1 cellular context compared by ENCODE assay signal in genomic region chr6:90896165-90896549, GRCh38.
TF ChIP-seq lines count a peak whose summit lies in the region.

No MANE protein-coding gene starts in this region.

TF ChIP-seq in WTC11, 78 proteins besides CTCF, POLR2A, EP300 and RAD21 (continued from another document):
- no peak for TF ChIP-seq ZNF532 (CRISPR knock-in tag; IDR thresholded peaks at IDR 0.05; ENCODE audit: borderline replicate concordance)
- TF ChIP-seq ZNF232 (CRISPR knock-in tag; IDR thresholded peaks at IDR 0.05), result no peak
- TF ChIP-seq SOX15 (CRISPR knock-in tag; IDR thresholded peaks at IDR 0.05), result no peak
- TF ChIP-seq ATF6 (CRISPR knock-in tag; IDR thresholded peaks at IDR 0.05), result no peak
- no peak for TF ChIP-seq FOXJ3 (CRISPR knock-in tag; IDR thresholded peaks at IDR 0.05; ENCODE audit: borderline replicate concordance)
